Comparison of ENCODE assay signal across 4 cellular contexts in genomic region chr16:24897522-24897921, GRCh38. TPM values are rescaled to one million over a fixed set of nuclear protein-coding genes. Genes with fewer than 3 reads are reported as not detected.
"Had no signal": no experiment of that assay in that cellular context is flagged by ENCODE, and none has a peak within 500 bp of the region (broad histone marks: within the 10 kb centered on the region; RNA-seq: fewer than 3 reads in every experiment).

No MANE protein-coding gene starts in this region.

RNA-seq across cellular contexts. Expression of gene SLC5A11, which starts 51.8 kb away (rescaled TPM):
- total RNA-seq: LHCN-M2, M059J, MCF 10A, NCI-H460 had no signal
